10 cellular contexts compared by ENCODE assay signal in the genomic region with DNA sequence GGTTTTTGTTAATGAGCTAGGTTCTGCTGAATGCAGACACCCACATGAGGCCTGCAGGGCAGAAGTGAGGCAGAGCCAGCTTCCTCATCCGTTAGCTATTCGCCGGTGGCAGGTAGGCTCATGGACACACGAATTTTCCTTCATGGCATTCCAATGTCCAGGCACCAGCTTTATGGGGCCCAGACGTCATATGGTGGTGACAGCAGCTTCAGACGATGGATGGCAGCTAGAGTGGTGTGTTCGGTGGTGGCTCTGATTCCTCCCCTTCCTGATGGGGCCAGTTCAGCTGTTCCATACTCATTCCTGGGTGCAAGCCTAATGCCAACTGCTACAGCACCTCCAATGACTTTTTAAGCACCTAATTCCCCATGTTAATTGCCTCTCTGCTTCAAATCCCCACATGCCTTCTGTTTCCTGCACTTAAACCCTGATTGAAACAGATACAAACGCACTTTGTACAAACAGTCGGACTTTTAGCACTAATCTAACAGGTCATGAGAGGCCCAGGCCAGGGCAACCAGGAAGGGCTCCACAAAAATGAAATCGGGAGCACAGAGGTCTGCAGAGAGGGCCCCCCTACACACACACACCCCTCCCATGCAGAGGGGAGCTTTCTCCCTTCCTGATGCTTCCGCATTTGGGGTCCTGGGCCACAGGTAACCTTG. TPM values are rescaled to one million over a fixed set of nuclear protein-coding genes. Genes with fewer than 3 reads are reported as not detected.
DNase-seq lines count a peak whose midpoint lies in the region; ATAC-seq and TF ChIP-seq lines count a peak whose summit lies in the region.
"Had no signal": no experiment of that assay in that cellular context is flagged by ENCODE, and none has a peak within 500 bp of the region (broad histone marks: within the 10 kb centered on the region; RNA-seq: fewer than 3 reads in every experiment).

No MANE protein-coding gene starts in this region.

- TF ChIP-seq POLR2A in sigmoid colon (IDR thresholded peaks at IDR 0.05), result no peak

- no peaks in the 10 kb centered on the region for H3K27me3 ChIP-seq in HUES6 (ENCODE audit: control insufficient read depth, insufficient read depth, low read length)
- no peaks in the 10 kb centered on the region for H3K27me3 ChIP-seq in sigmoid colon

- peak overlapping the region; percentile 3 for H3K4me3 Mint-ChIP-seq in activated naive CD8-positive, alpha-beta T cell treated with anti-CD3 and anti-CD28 coated beads, Interleukin-2, amount 50 U/mL, for 24 hours
- H3K4me3 Mint-ChIP-seq in nephron, result peak overlapping the region; percentile 22 to 29 (median 28)

- peak overlapping the region; percentile 23 for H3K9ac ChIP-seq in HUES6 (ENCODE audit: low read length)

- peak overlapping the region; percentile 77 for H3K27ac Mint-ChIP-seq in activated naive CD8-positive, alpha-beta T cell treated with anti-CD3 and anti-CD28 coated beads, Interleukin-2, amount 50 U/mL, for 24 hours
- H3K27ac Mint-ChIP-seq in nephron, result peak overlapping the region; percentile 93 to 97 (median 96)

- H3K9me3 Mint-ChIP-seq in activated naive CD8-positive, alpha-beta T cell treated with anti-CD3 and anti-CD28 coated beads, Interleukin-2, amount 50 U/mL, for 24 hours, result peaks cover 6% of the 10 kb centered on the region
- peaks cover 4% of the 10 kb centered on the region for H3K9me3 Mint-ChIP-seq in nephron

- H3K4me1 Mint-ChIP-seq in activated naive CD8-positive, alpha-beta T cell treated with anti-CD3 and anti-CD28 coated beads, Interleukin-2, amount 50 U/mL, for 24 hours, result peaks cover 16% of the 10 kb centered on the region
- peaks cover 73% of the 10 kb centered on the region for H3K4me1 Mint-ChIP-seq in nephron

- peak overlapping the region; percentile 8; the same call in 1 of the 2 replicates for H3K27ac ChIP-seq in HUES6 (ENCODE audit: low read depth, low read length)
- no peak overlapping the region for H3K27ac ChIP-seq in sigmoid colon

- H3K4me1 ChIP-seq in HUES6 (ENCODE audit: control insufficient read depth, insufficient read depth, low read length), result peaks cover 42% of the 10 kb centered on the region
- peaks cover 0 to 43% (median 26%) of the 10 kb centered on the region in 4 donors for H3K4me1 ChIP-seq in sigmoid colon

- H3K9me3 ChIP-seq in HUES6 (ENCODE audit: control insufficient read depth, insufficient read depth, low read depth, low read length) (peaks cover 21% of the 10 kb centered on the region), sigmoid colon (peaks cover 0 to 2% (median 0%) of the 10 kb centered on the region in 4 donors)

- no peaks in the 10 kb centered on the region for H3K36me3 Mint-ChIP-seq in activated naive CD8-positive, alpha-beta T cell treated with anti-CD3 and anti-CD28 coated beads, Interleukin-2, amount 50 U/mL, for 24 hours (ENCODE audit: low read depth)
- H3K36me3 Mint-ChIP-seq in nephron (ENCODE audit: low read depth), result no peaks in the 10 kb centered on the region

- H3K27me3 Mint-ChIP-seq in activated naive CD8-positive, alpha-beta T cell treated with anti-CD3 and anti-CD28 coated beads, Interleukin-2, amount 50 U/mL, for 24 hours, result peaks cover 2% of the 10 kb centered on the region
- H3K27me3 Mint-ChIP-seq in nephron (ENCODE audit: low read depth), result peaks cover 8% of the 10 kb centered on the region

- TF ChIP-seq EP300 in sigmoid colon (IDR thresholded peaks at IDR 0.05), result no peak

- H3K36me3 ChIP-seq in HUES6 (ENCODE audit: control insufficient read depth, insufficient read depth, low read length) (no peaks in the 10 kb centered on the region), sigmoid colon (no peaks in the 10 kb centered on the region)

- H3K4me3 ChIP-seq in HUES6 (ENCODE audit: low read depth, low read length) (no peak overlapping the region), sigmoid colon (no peak overlapping the region)

- 69 to 82% methylated on average over 11 of the region's 11 CpGs for WGBS in sigmoid colon, 2 donors

- TF ChIP-seq CTCF in nephron (IDR thresholded peaks at IDR 0.05; ENCODE audit: unreplicated experiment in 3 of 3) (no peak), sigmoid colon (IDR thresholded peaks at IDR 0.05) (no peak)

- intact Hi-C loops in sigmoid colon (cut with DNase I), result no loop called here

- ATAC-seq in activated naive CD8-positive, alpha-beta T cell treated with anti-CD3 and anti-CD28 coated beads, Interleukin-2, amount 50 U/mL, for 24 hours, result no peak
- no peak for ATAC-seq in HG03469 (IDR thresholded peaks at IDR 0.05; ENCODE audit: unreplicated experiment)

- DNase-seq in ELF-1 (ENCODE audit: low read depth, low spot score) (peak; percentile 66), MV-4-11 (lab: John Stamatoyannopoulos, UW) (no peak), sigmoid colon (no peak)
- no peak for DNase-seq in activated naive CD8-positive, alpha-beta T cell treated with anti-CD3 and anti-CD28 coated beads, Interleukin-2, amount 50 U/mL, for 24 hours

RNA-seq across cellular contexts. Expression of a gene that starts 35.7 kb away (rescaled TPM):
- not detected for total RNA-seq in sigmoid colon
- under 1 TPM in 1 of 3 donors, not detected in 2; 0.48 TPM for polyA plus RNA-seq in sigmoid colon
- total RNA-seq: dermis blood vessel endothelial cell, Right ventricle myocardium inferior, temporal lobe had no signal

RNA-seq across cellular contexts. Expression of a gene that starts 50.6 kb away (rescaled TPM):
- 10 to 100 TPM; 31.8 to 42.7 (median 38.8) TPM for total RNA-seq in sigmoid colon
- 10 to 100 TPM; 17.6 to 71.6 (median 18.0) TPM for polyA plus RNA-seq in sigmoid colon
